ENCODE assay signal across 7 cellular contexts in the genomic region with DNA sequence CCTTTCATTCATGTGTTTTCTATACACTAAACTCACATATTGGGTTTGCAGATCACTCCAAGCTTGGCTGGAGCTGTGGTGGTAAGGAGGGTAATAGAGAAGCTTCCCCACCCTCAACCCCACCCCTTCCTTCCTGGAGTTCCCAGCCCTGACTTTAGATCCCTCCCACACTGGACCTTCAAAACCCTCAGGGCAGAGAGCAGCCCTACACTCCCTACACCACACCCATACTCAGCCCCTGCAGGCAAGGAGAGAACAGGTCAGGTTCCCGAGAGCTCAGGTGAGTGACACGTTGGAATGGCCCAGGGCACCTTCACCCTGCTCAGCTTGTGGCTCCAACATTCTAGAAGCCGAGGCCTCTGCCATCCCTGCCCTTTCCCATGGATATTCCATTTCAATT. TPM values are rescaled to one million over a fixed set of nuclear protein-coding genes. Genes with fewer than 3 reads are reported as not detected.
DNase-seq lines count a peak whose midpoint lies in the region; ATAC-seq, FAIRE-seq and TF ChIP-seq lines count a peak whose summit lies in the region.
"Not testable (repeated sequence)": the region's sequence is repeated elsewhere in the genome, so short reads cannot be mapped to it uniquely, and the experiment has no call there.

A gene (plus strand): TSS at position 208 of the 400 bp plus-strand sequence. CDS start 1,473 bp downstream, outside the sequence.

- no CpG with 5 or more reads among the region's 3 CpGs for WGBS in small intestine, 3 donors

- H3K9me3 Mint-ChIP-seq in CD14-positive monocyte = not testable (repeated sequence)

- H3K4me3 Mint-ChIP-seq in CD14-positive monocyte = not testable (repeated sequence)

- not testable (repeated sequence) for H3K4me1 ChIP-seq in Peyer's patch; colonic mucosa; keratinocyte (ENCODE audit: control insufficient read depth, extremely low read depth, insufficient read depth, low read length); lower lobe of right lung; small intestine (ENCODE audit: control insufficient read depth in 2 of 2, insufficient read depth in 1 of 2, low read depth in 1 of 2, low read length in 1 of 2)

- not testable (repeated sequence) for H3K36me3 ChIP-seq in Peyer's patch; colonic mucosa; keratinocyte (ENCODE audit: control insufficient read depth in 2 of 2, extremely low read depth in 1 of 2, insufficient read depth in 2 of 2, low read length in 2 of 2); lower lobe of right lung; small intestine (ENCODE audit: control insufficient read depth in 2 of 2, insufficient read depth in 2 of 2, low read length in 2 of 2)

- peak; percentile 46 for FAIRE-seq in keratinocyte (lab: Jason Lieb, UNC)
- FAIRE-seq in small intestine (lab: Jason Lieb, UNC) = not testable (repeated sequence)

- H4K20me1 ChIP-seq in keratinocyte (ENCODE audit: control insufficient read depth, extremely low read depth, insufficient read depth, low read length) = not testable (repeated sequence)

- not testable (repeated sequence) for TF ChIP-seq CTCF in CD14-positive monocyte (IDR thresholded peaks at IDR 0.05); Peyer's patch (IDR thresholded peaks at IDR 0.05); colonic mucosa (IDR thresholded peaks at IDR 0.05); keratinocyte (optimal IDR thresholded peaks at IDR 0.05 in 1 of 3, IDR thresholded peaks at IDR 0.05 in 1 of 3, conservative IDR thresholded peaks at IDR 0.05 in 1 of 3; ENCODE audit: extremely low read depth in 1 of 3, insufficient read depth in 2 of 3, low read length in 3 of 3); lower lobe of right lung (IDR thresholded peaks at IDR 0.05)

- not testable (repeated sequence) for H3K9me3 ChIP-seq in Peyer's patch; colonic mucosa; keratinocyte (ENCODE audit: control insufficient read depth, low read depth, low read length); lower lobe of right lung; small intestine (ENCODE audit: control insufficient read depth, low read depth)

- not testable (repeated sequence) for H3K9ac ChIP-seq in colonic mucosa (ENCODE audit: low read depth in 2 of 2, low read length in 2 of 2); keratinocyte (ENCODE audit: control insufficient read depth, extremely low read depth, insufficient read depth, low read length)

- H3K4me1 Mint-ChIP-seq in CD14-positive monocyte = not testable (repeated sequence)

- not testable (repeated sequence) for H3K9me1 ChIP-seq in keratinocyte (ENCODE audit: control insufficient read depth, extremely low read depth, insufficient read depth, low read length)

- ATAC-seq in Right ventricle myocardium superior (ENCODE audit: poor library complexity) (peak; percentile 25), lower lobe of right lung (peak; percentile 50 to 59)

- not testable (repeated sequence) for H3K4me2 ChIP-seq in keratinocyte (ENCODE audit: control insufficient read depth, extremely low read depth, insufficient read depth, low read depth, low read length)

- DNase-seq in CD14-positive monocyte (ENCODE audit: low spot score); Peyer's patch; colonic mucosa; Right ventricle myocardium superior; keratinocyte (ENCODE audit: low read depth, low spot score); lower lobe of right lung; small intestine: not testable (repeated sequence)

- H3K4me3 ChIP-seq in Peyer's patch; colonic mucosa; keratinocyte (ENCODE audit: control insufficient read depth in 2 of 3, extremely low read depth in 1 of 3, insufficient read depth in 2 of 3, low read depth in 1 of 3, low read length in 3 of 3); lower lobe of right lung; small intestine (ENCODE audit: low read depth in 1 of 2, low read length in 2 of 2): not testable (repeated sequence)

- dilution Hi-C loops in keratinocyte (cut with MboI; ENCODE audit: extremely low pct_ligation_motif_present, low sequenced_read_pairs) = not testable (repeated sequence)

- not testable (repeated sequence) for H3K27ac Mint-ChIP-seq in CD14-positive monocyte

- H3K36me3 Mint-ChIP-seq in CD14-positive monocyte = not testable (repeated sequence)

- H3K79me2 ChIP-seq in keratinocyte (ENCODE audit: control insufficient read depth, insufficient read depth, low read length) = not testable (repeated sequence)

- H2AFZ ChIP-seq in keratinocyte (ENCODE audit: control insufficient read depth, low read length) = not testable (repeated sequence)

- TF ChIP-seq POLR2A in Peyer's patch (IDR thresholded peaks at IDR 0.05) = not testable (repeated sequence)

- H3K27me3 ChIP-seq in Peyer's patch; colonic mucosa; keratinocyte (ENCODE audit: control insufficient read depth, extremely low read depth, insufficient read depth, low read length); lower lobe of right lung (ENCODE audit: low read depth); small intestine (ENCODE audit: control insufficient read depth in 2 of 2, insufficient read depth in 2 of 2, low read length in 2 of 2): not testable (repeated sequence)

- peak within 1 kb of the TSS in 1 of 4 donors; percentile 55 for H3K27ac ChIP-seq in Peyer's patch
- not testable (repeated sequence) for H3K27ac ChIP-seq in colonic mucosa; keratinocyte (ENCODE audit: control insufficient read depth, insufficient read depth, low read length); lower lobe of right lung; small intestine (ENCODE audit: low read depth in 1 of 2, low read length in 1 of 2)

- H3K27me3 Mint-ChIP-seq in CD14-positive monocyte (ENCODE audit: low read depth in 3 of 3) = not testable (repeated sequence)

- intact Hi-C loops in CD14-positive monocyte (cut with micrococcal nuclease); colonic mucosa (cut with DNase I); Right ventricle myocardium superior (cut with DNase I); lower lobe of right lung (cut with DNase I): not testable (repeated sequence)

RNA-seq across cellular contexts. Expression of the gene that starts here (rescaled TPM):
- 100 to 1,000 TPM; 110 to 133 TPM for polyA plus RNA-seq in CD14-positive monocyte
- 100 to 1,000 TPM in 3 of 4 donors, 10 to 100 TPM in 1; 68.5 to 158 (median 121) TPM for total RNA-seq in Peyer's patch
- 10 to 100 TPM; 32.0 to 63.9 TPM for total RNA-seq in colonic mucosa
- total RNA-seq in Right ventricle myocardium superior = 9.5 TPM
- 0.89 to 1.7 TPM (median 1.2 TPM) in 3 replicates for polyA plus RNA-seq in keratinocyte
- not detected for polyA plus RNA-seq in keratinocyte (2011; ENCODE audit: low read depth)
- 0.25 TPM in 1 of 2 replicates, not detected in the other for polyA plus RNA-seq in keratinocyte (2011; cell fraction: cytosol; rRNA removed)
- 3.2 and 3.6 TPM in 2 replicates for polyA plus RNA-seq in keratinocyte (2011; cell fraction: nucleus; rRNA removed)
- 0.66 and 2.5 TPM in 2 replicates for polyA plus RNA-seq in keratinocyte (2012; ENCODE audit: low replicate concordance)
- 0.77 to 1.1 TPM in 2 of 3 replicates, not detected in the other for polyA minus RNA-seq in keratinocyte
- polyA minus RNA-seq in keratinocyte (2011; cell fraction: cytosol; rRNA and poly(A)+ RNA removed) = not detected
- polyA minus RNA-seq in keratinocyte (2011; cell fraction: nucleus; rRNA and poly(A)+ RNA removed) = 1.2 TPM in 1 of 2 replicates, not detected in the other
- total RNA-seq in lower lobe of right lung = 20.7 TPM
- polyA plus RNA-seq in small intestine = 100 to 1,000 TPM; 222 to 768 (median 307) TPM

Comparison
In these comparisons a context has a peak if more than half of its experiments do, and no peak if none do; other contexts are left out.
1. RNA of the gene that starts here (polyA plus RNA-seq): 222 to 768 TPM in small intestine and 110 to 133 TPM in CD14-positive monocyte; 0.25 to 3.6 TPM in keratinocyte; every median in the first group is over 10 times any median in the second.